ENCODE assay signal across 8 cellular contexts in genomic region chr5:1344975-1345838, GRCh38. TPM values are rescaled to one million over a fixed set of nuclear protein-coding genes. Genes with fewer than 3 reads are reported as not detected.
DNase-seq lines count a peak whose midpoint lies in the region; ATAC-seq, FAIRE-seq and TF ChIP-seq lines count a peak whose summit lies in the region.

Gene CLPTM1L, minus strand, starts transcription at chr5:1345099. Its CDS starts 258 bp downstream, at chr5:1344841.

- peak; percentile 65 for ATAC-seq in HG02852 (IDR thresholded peaks at IDR 0.05; ENCODE audit: unreplicated experiment)
- peak; percentile 96 for ATAC-seq in right cardiac atrium

- FAIRE-seq in urothelium cell line (lab: Jason Lieb, UNC): no peak

- peak within 1 kb of the TSS; percentile 92 for H3K27ac ChIP-seq in right cardiac atrium (ENCODE audit: low read length)

- H3K4me1 ChIP-seq in right cardiac atrium (ENCODE audit: control insufficient read depth, insufficient read depth, low read length): no peaks in the 10 kb centered on the region

- no peaks in the 10 kb centered on the region for H3K9me3 ChIP-seq in right cardiac atrium (ENCODE audit: control insufficient read depth, low read length)

- peak within 1 kb of the TSS; percentile 96 for H3K4me3 ChIP-seq in right cardiac atrium (ENCODE audit: low read length)

- peak; percentile 75 for TF ChIP-seq POLR2A in GM15510 (IDR thresholded peaks at IDR 0.05; ENCODE audit: borderline replicate concordance, extremely low read depth, insufficient read length)

- H3K27me3 ChIP-seq in right cardiac atrium (ENCODE audit: control insufficient read depth, insufficient read depth): no peaks in the 10 kb centered on the region

- 1% methylated on average over 87 of the region's 87 CpGs for WGBS in right cardiac atrium

- DNase-seq in NCI-H146 (lab: John Stamatoyannopoulos, UW): peak; percentile 89
- peak in 57 of 58 donors; percentile 14 to 86 (median 73) for DNase-seq in anterior cingulate cortex (lab: John Stamatoyannopoulos, UW)
- peak; percentile 88 to 96 (median 95) for DNase-seq in right cardiac atrium
- peak; percentile 88 for DNase-seq in putamen (ENCODE audit: low spot score)
- DNase-seq in urothelium cell line (ENCODE audit: low spot score): peak; percentile 98

- intact Hi-C loops in T-helper 2 cell treated with Interferon-gamma antibody and Interleukin-4, amounts not matched to agents 100 ng/mL and 5 ng/mL, for 36 hours (cut with micrococcal nuclease): loop anchor here (1.0 to 10.0 kb wide), 5 partner anchors 32 to 287 kb away; partner anchors contain the start of gene TERT
- intact Hi-C loops in right cardiac atrium (cut with DNase I): no loop called here

RNA-seq across cellular contexts. Expression of gene CLPTM1L, which starts in this region (rescaled TPM):
- 116 and 118 TPM in 2 replicates for total RNA-seq in T-helper 2 cell treated with Interferon-gamma antibody and Interleukin-4, amounts not matched to agents 100 ng/mL and 5 ng/mL, for 36 hours
- 10 to 100 TPM; 43.9 to 62.7 (median 50.0) TPM for total RNA-seq in right cardiac atrium
- 44.0 TPM for polyA plus RNA-seq in right cardiac atrium

Comparison
In these comparisons a context has a peak if more than half of its experiments do, and no peak if none do; other contexts are left out.
1. Peak in every context shown above with its lines: DNase-seq, ATAC-seq, H3K4me3 ChIP-seq and H3K27ac ChIP-seq.